1 cellular context compared by ENCODE assay signal in genomic region chr17:47821424-47822379, GRCh38.
TF ChIP-seq lines count a peak whose summit lies in the region.

TSS of gene OSBPL7 (minus strand) at chr17:47821794. CDS start at chr17:47820278, 1,516 bp downstream.

TF ChIP-seq in GM12878, 131 proteins besides CTCF, POLR2A, EP300 and RAD21 (continued from another document):
- TF ChIP-seq FOXM1 (IDR thresholded peaks at IDR 0.05; ENCODE audit: low read depth, low read length) (no peak), TCF3 (IDR thresholded peaks at IDR 0.05; ENCODE audit: borderline replicate concordance, insufficient read depth, low read depth, low read length) (peak; percentile 54; the same call in 1 of the 2 replicates), SIN3A (IDR thresholded peaks at IDR 0.05; ENCODE audit: low read depth, low read length) (peak; percentile 86; the same call in 1 of the 2 replicates), IKZF1 (conservative IDR thresholded peaks at IDR 0.05) (peak; percentile 49; the same call in 1 of the 2 replicates), EED (IDR thresholded peaks at IDR 0.05; ENCODE audit: low read depth) (peak; percentile 31; the same call in 1 of the 2 replicates), ZBTB33 (IDR thresholded peaks at IDR 0.05) (no peak), EGR1 (IDR thresholded peaks at IDR 0.05; ENCODE audit: borderline replicate concordance in 1 of 2, low read depth in 2 of 2, low read length in 2 of 2) (peak in 1 of 2 experiments; percentile 63; a peak in 2 of 3 replicates), POLR2AphosphoS5 (IDR thresholded peaks at IDR 0.05; ENCODE audit: low read length) (peak; percentile 85), TBL1XR1 (IDR thresholded peaks at IDR 0.05; ENCODE audit: low read depth, low read length) (peak; percentile 55; the same call in 1 of the 2 replicates), NKRF (conservative IDR thresholded peaks at IDR 0.05) (peak; percentile 82; the same call in 1 of the 2 replicates), MYB (IDR thresholded peaks at IDR 0.05; ENCODE audit: borderline replicate concordance, low read depth, low read length) (no peak), BACH1 (IDR thresholded peaks at IDR 0.05; ENCODE audit: borderline replicate concordance) (peak; percentile 15; the same call in 1 of the 2 replicates), MTA2 (IDR thresholded peaks at IDR 0.05; ENCODE audit: low read depth) (0 out of 2 replicates have a peak, but pooled peaks have one; percentile 19), ELK1 (IDR thresholded peaks at IDR 0.05; ENCODE audit: low read depth, low read length) (peak; percentile 53; the same call in 1 of the 2 replicates), PRDM15 (CRISPR knock-in tag; IDR thresholded peaks at IDR 0.05) (no peak), HCFC1 (IDR thresholded peaks at IDR 0.05; ENCODE audit: low read length) (0 out of 2 replicates have a peak, but pooled peaks have one; percentile 38), E2F8 (IDR thresholded peaks at IDR 0.05; ENCODE audit: low read depth, partially characterized antibody) (peak; percentile 73), ESRRA (IDR thresholded peaks at IDR 0.05; ENCODE audit: low read length) (no peak), MLLT1 (IDR thresholded peaks at IDR 0.05) (peak; percentile 57; the same call in 1 of the 2 replicates), MEF2B (IDR thresholded peaks at IDR 0.05; ENCODE audit: partially characterized antibody, poor library complexity, severe bottlenecking) (peak; percentile 26), JUND (IDR thresholded peaks at IDR 0.05; ENCODE audit: low read depth, low read length) (no peak), YY1 (IDR thresholded peaks at IDR 0.05; ENCODE audit: low read depth, low read length) (0 out of 2 replicates have a peak, but pooled peaks have one; percentile 36), BHLHE40 (IDR thresholded peaks at IDR 0.05; ENCODE audit: borderline replicate concordance in 1 of 2, low read depth in 2 of 2, low read length in 1 of 2) (peak in 1 of 2 experiments; percentile 51; a peak in 2 of 4 replicates), MAX (IDR thresholded peaks at IDR 0.05; ENCODE audit: low read depth, low read length) (peak; percentile 45; the same call in 1 of the 2 replicates), PAX5 (IDR thresholded peaks at IDR 0.05; ENCODE audit: borderline replicate concordance, low read depth, low read length) (0 out of 2 replicates have a peak, but pooled peaks have one; percentile 6), GABPA (IDR thresholded peaks at IDR 0.05; ENCODE audit: low read depth) (peak; percentile 78), E2F4 (IDR thresholded peaks at IDR 0.05; ENCODE audit: low read depth, low read length) (0 out of 2 replicates have a peak, but pooled peaks have one; percentile 39), NBN (IDR thresholded peaks at IDR 0.05) (peak; percentile 67), ATF7 (IDR thresholded peaks at IDR 0.05; ENCODE audit: low read depth) (peak; percentile 20; the same call in 1 of the 2 replicates), CHD2 (IDR thresholded peaks at IDR 0.05; ENCODE audit: borderline replicate concordance, low read depth, low read length) (peak; percentile 53), SMAD1 (IDR thresholded peaks at IDR 0.05; ENCODE audit: low read depth, partially characterized antibody) (peak; percentile 59), NFYA (IDR thresholded peaks at IDR 0.05; ENCODE audit: borderline replicate concordance, low read depth, low read length) (no peak), ZBTB40 (IDR thresholded peaks at IDR 0.05; ENCODE audit: borderline replicate concordance) (peak; percentile 75; the same call in 1 of the 2 replicates), POU2F2 (IDR thresholded peaks at IDR 0.05; ENCODE audit: borderline replicate concordance, low read depth, low read length) (peak; percentile 28; the same call in 1 of the 3 replicates)
